Comparison of ENCODE assay signal across 14 cellular contexts in the genomic region with DNA sequence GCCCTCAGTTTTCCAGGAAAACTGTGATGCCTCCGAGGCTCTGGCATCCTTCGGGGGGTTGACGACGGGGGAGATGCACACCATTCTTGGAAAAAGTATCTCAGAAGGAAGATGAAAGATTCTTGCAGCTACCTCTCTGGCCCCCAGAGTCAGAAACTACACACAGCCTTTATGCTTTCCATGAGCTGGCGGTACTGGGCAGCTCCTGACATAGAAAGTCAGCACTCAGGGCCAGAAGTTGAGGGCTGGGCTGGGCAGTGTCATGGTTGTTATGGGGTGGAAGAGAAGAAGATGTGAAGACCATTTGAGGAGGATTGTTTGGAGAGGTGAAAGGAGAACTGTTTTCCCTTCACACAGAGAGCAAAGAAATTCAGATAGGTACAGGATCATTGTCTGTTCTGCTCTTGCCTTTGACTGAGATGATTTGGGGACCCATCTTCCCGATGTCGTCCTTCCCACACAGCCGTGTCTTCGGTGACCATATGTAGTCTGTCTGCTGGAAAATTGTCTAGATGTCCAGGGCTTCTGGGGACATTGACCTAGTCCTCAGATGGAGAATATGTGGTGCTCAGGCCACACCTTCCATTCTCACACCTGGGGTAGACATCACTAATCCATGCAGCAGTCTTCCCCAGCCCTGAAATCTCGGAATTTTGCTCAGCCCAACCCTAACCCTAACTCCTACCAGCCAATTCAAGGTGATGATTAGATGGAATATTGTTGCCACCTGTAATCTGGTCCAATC.
"Had no signal": no experiment of that assay in that cellular context is flagged by ENCODE, and none has a peak within 500 bp of the region (broad histone marks: within the 10 kb centered on the region; RNA-seq: fewer than 3 reads in every experiment).

No MANE protein-coding gene starts in this region.

- H3K4me3 Mint-ChIP-seq: activated T-cell treated with anti-CD3 and anti-CD28 coated beads, Interleukin-2, amount 50 U/mL, for 24 hours; activated T-helper 17 cell treated with anti-CD3 and anti-CD28 coated beads, Interleukin-2, amount 50 U/mL, for 72 hours; natural killer cell treated with Interleukin-12 subunit alpha and Interleukin-12 subunit beta and Interleukin-15 and Interleukin-18, amount 100 ng/mL, for 72 hours; stimulated activated memory B cell treated with anti-CD40 and anti-IgM and Interleukin-4, amounts not matched to agents 10 μg/mL and 1 μg/mL and 100 μg/mL, for 72 hours had no signal

- H3K4me1 ChIP-seq: parathyroid adenoma, right lobe of liver had no signal

- H3K4me3 ChIP-seq: right lobe of liver had no signal

- H3K36me3 Mint-ChIP-seq: natural killer cell treated with Interleukin-12 subunit alpha and Interleukin-12 subunit beta and Interleukin-15 and Interleukin-18, amount 100 ng/mL, for 72 hours; stimulated activated memory B cell treated with anti-CD40 and anti-IgM and Interleukin-4, amounts not matched to agents 10 μg/mL and 1 μg/mL and 100 μg/mL, for 72 hours had no signal

- H3K4me1 Mint-ChIP-seq: activated T-helper 17 cell treated with anti-CD3 and anti-CD28 coated beads, Interleukin-2, amount 50 U/mL, for 72 hours; stimulated activated memory B cell treated with anti-CD40 and anti-IgM and Interleukin-4, amounts not matched to agents 10 μg/mL and 1 μg/mL and 100 μg/mL, for 72 hours had no signal

- H3K27ac ChIP-seq: neutrophil, parathyroid adenoma, right lobe of liver had no signal

- H3K9me3 Mint-ChIP-seq: activated T-cell treated with anti-CD3 and anti-CD28 coated beads, Interleukin-2, amount 50 U/mL, for 24 hours; activated T-helper 17 cell treated with anti-CD3 and anti-CD28 coated beads, Interleukin-2, amount 50 U/mL, for 72 hours; natural killer cell treated with Interleukin-12 subunit alpha and Interleukin-12 subunit beta and Interleukin-15 and Interleukin-18, amount 100 ng/mL, for 72 hours; stimulated activated memory B cell treated with anti-CD40 and anti-IgM and Interleukin-4, amounts not matched to agents 10 μg/mL and 1 μg/mL and 100 μg/mL, for 72 hours had no signal

- H3K27me3 ChIP-seq: neutrophil, right lobe of liver had no signal

- H3K79me2 ChIP-seq: parathyroid adenoma had no signal

- ATAC-seq: activated T-helper 17 cell treated with anti-CD3 and anti-CD28 coated beads, Interleukin-2, amount 50 U/mL, for 72 hours; natural killer cell treated with Interleukin-12 subunit alpha and Interleukin-12 subunit beta and Interleukin-15 and Interleukin-18, amount 100 ng/mL, for 72 hours; right lobe of liver; stimulated activated memory B cell treated with anti-CD40 and anti-IgM and Interleukin-4, amounts not matched to agents 10 μg/mL and 1 μg/mL and 100 μg/mL, for 72 hours had no signal

- H3K9me3 ChIP-seq: neutrophil, right lobe of liver had no signal

- DNase-seq: activated naive CD4-positive, alpha-beta T cell treated with Interleukin-2 at 50 U/mL for 16 hours; activated T-cell treated with anti-CD3 and anti-CD28 coated beads, Interleukin-2, amount 50 U/mL, for 24 hours; amygdala; foreskin fibroblast; right lobe of liver; small intestine; stimulated activated CD4-positive, alpha-beta T cell treated with anti-CD3 and anti-CD28 coated beads, Interleukin-2, amount 100 ng/mL, for 24 hours; T-helper 1 cell; trophoblast cell had no signal

- H3K36me3 ChIP-seq: neutrophil, right lobe of liver had no signal

- H2AFZ ChIP-seq: parathyroid adenoma had no signal

- H3K27ac Mint-ChIP-seq: activated T-cell treated with anti-CD3 and anti-CD28 coated beads, Interleukin-2, amount 50 U/mL, for 24 hours; activated T-helper 17 cell treated with anti-CD3 and anti-CD28 coated beads, Interleukin-2, amount 50 U/mL, for 72 hours; natural killer cell treated with Interleukin-12 subunit alpha and Interleukin-12 subunit beta and Interleukin-15 and Interleukin-18, amount 100 ng/mL, for 72 hours; stimulated activated memory B cell treated with anti-CD40 and anti-IgM and Interleukin-4, amounts not matched to agents 10 μg/mL and 1 μg/mL and 100 μg/mL, for 72 hours had no signal
